14 cellular contexts compared by ENCODE assay signal in the genomic region with DNA sequence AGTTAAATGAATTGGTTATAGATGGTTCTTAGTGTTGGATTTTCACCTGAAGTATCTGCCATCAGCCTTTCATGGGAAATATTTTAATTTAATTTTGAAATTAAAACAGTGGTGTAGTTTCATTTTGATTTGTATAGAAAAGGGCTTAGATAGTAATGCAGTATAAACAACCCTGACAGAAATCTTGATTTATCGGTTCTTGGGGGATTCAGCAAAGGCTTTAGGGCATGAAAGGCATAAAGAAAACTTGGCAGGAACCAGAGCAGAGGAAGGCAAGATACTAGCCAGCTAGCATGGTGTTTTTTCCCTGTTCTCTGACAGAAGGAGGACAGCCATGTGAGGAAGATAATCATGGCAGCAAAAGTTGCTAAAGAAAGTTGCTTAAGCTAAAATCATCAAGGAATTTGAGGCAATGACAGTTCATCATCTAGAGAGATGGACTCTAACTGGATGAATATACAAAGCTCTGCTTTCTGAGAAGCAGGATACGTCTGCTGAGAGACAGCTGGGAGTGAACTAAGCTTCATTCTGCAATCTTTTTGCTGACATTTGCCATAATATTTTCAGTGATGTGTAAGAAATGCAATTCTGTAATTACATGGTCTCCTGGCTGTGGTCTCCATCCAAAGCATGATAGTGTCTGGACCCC.
DNase-seq lines count a peak whose midpoint lies in the region; ATAC-seq and TF ChIP-seq lines count a peak whose summit lies in the region.
"Had no signal": no experiment of that assay in that cellular context is flagged by ENCODE, and none has a peak within 500 bp of the region (broad histone marks: within the 10 kb centered on the region; RNA-seq: fewer than 3 reads in every experiment).

No MANE protein-coding gene starts in this region.

- H3K4me1 ChIP-seq in Panc1 (ENCODE audit: control insufficient read depth, insufficient read depth, low read length) (peaks cover 5% of the 10 kb centered on the region; the same call in 1 of the 2 replicates), hepatocyte (ENCODE audit: insufficient read depth) (peaks cover 15% of the 10 kb centered on the region)
- H3K4me1 ChIP-seq: Caco-2, SJCRH30 had no signal

- no peak overlapping the region for H3K4me3 ChIP-seq in Panc1 (ENCODE audit: low read depth in 2 of 2, low read length in 2 of 2)
- no peak overlapping the region for H3K4me3 ChIP-seq in hepatocyte
- H3K4me3 ChIP-seq: SJCRH30 had no signal

- ATAC-seq in Panc1: no peak
- no peak for ATAC-seq in stimulated activated effector memory CD8-positive, alpha-beta T cell treated with anti-CD3 and anti-CD28 coated beads, Interleukin-12 subunit alpha, Interleukin-12 subunit beta, amount 100 ng/mL, for 72 hours

- CTCF ChIA-PET in HEK293T (lab: Yijun Ruan, JAX) (no interaction called here), Panc1 (lab: Charles Lee) (no interaction called here)

- H3K27ac ChIP-seq in Panc1 (ENCODE audit: low read length) (peak overlapping the region; percentile 69), hepatocyte (no peak overlapping the region)
- H3K27ac ChIP-seq: SJCRH30 had no signal

- intact Hi-C loops in Panc1 (cut with micrococcal nuclease; ENCODE audit: unreplicated experiment): no loop called here

- no peaks in the 10 kb centered on the region for H3K36me3 Mint-ChIP-seq in stimulated activated effector memory CD8-positive, alpha-beta T cell treated with anti-CD3 and anti-CD28 coated beads, Interleukin-12 subunit alpha, Interleukin-12 subunit beta, amount 100 ng/mL, for 72 hours

- no peaks in the 10 kb centered on the region for H3K9me3 Mint-ChIP-seq in stimulated activated effector memory CD8-positive, alpha-beta T cell treated with anti-CD3 and anti-CD28 coated beads, Interleukin-12 subunit alpha, Interleukin-12 subunit beta, amount 100 ng/mL, for 72 hours

- no peaks in the 10 kb centered on the region for H4K20me1 ChIP-seq in hepatocyte (ENCODE audit: insufficient read depth, poor library complexity, severe bottlenecking)

- H3K4me1 Mint-ChIP-seq in stimulated activated effector memory CD8-positive, alpha-beta T cell treated with anti-CD3 and anti-CD28 coated beads, Interleukin-12 subunit alpha, Interleukin-12 subunit beta, amount 100 ng/mL, for 72 hours: peaks cover 25% of the 10 kb centered on the region

- DNase-seq in HEK293T (ENCODE audit: extremely low spot score): no peak
- no peak for DNase-seq in Panc1 (ENCODE audit: low read depth, low spot score)
- no peak for DNase-seq in hepatocyte (ENCODE audit: low spot score)
- DNase-seq in stimulated activated effector memory CD8-positive, alpha-beta T cell treated with anti-CD3 and anti-CD28 coated beads, Interleukin-12 subunit alpha, Interleukin-12 subunit beta, amount 100 ng/mL, for 72 hours (ENCODE audit: low spot score in 2 of 2): no peak
- no peak for DNase-seq in erythroblast (lab: John Stamatoyannopoulos, UW)
- no peak for DNase-seq in NCI-H1694 (lab: John Stamatoyannopoulos, UW)
- no peak for DNase-seq in stimulated activated CD4-positive, alpha-beta T cell treated with anti-CD3 and anti-CD28 coated beads, Interleukin-4, amount 100 ng/mL, for 24 hours
- DNase-seq: Caco-2, DMS53, HCEC 1CT, NCI-H774, RPMI8226, SW 1271 had no signal

- WGBS in hepatocyte (ENCODE audit: low lambda C conversion rate, missing lambda C conversion rate): 60% methylated on average over 2 of the region's 2 CpGs

- no peak for TF ChIP-seq POLR2A in erythroblast (IDR thresholded peaks at IDR 0.05; ENCODE audit: low read length)

- peak overlapping the region; percentile 11 for H3K4me3 Mint-ChIP-seq in stimulated activated effector memory CD8-positive, alpha-beta T cell treated with anti-CD3 and anti-CD28 coated beads, Interleukin-12 subunit alpha, Interleukin-12 subunit beta, amount 100 ng/mL, for 72 hours

- H2AFZ ChIP-seq in hepatocyte: no peak overlapping the region

- no peaks in the 10 kb centered on the region for H3K9me2 ChIP-seq in hepatocyte (replicated peaks; ENCODE audit: insufficient read depth)

- H3K4me2 ChIP-seq in hepatocyte: peak overlapping the region; percentile 34

- H3K27me3 ChIP-seq in Panc1 (ENCODE audit: control insufficient read depth, insufficient read depth, low read length): no peaks in the 10 kb centered on the region
- H3K27me3 ChIP-seq in hepatocyte: no peaks in the 10 kb centered on the region
- H3K27me3 ChIP-seq: SJCRH30 had no signal

- H3K9me3 ChIP-seq in Panc1 (ENCODE audit: control insufficient read depth, insufficient read depth, low read depth, low read length) (no peaks in the 10 kb centered on the region), hepatocyte (ENCODE audit: low read depth) (no peaks in the 10 kb centered on the region)
- H3K9me3 ChIP-seq: SJCRH30 had no signal

- TF ChIP-seq CTCF in Panc1 (IDR thresholded peaks at IDR 0.05) (no peak), hepatocyte (IDR thresholded peaks at IDR 0.05; ENCODE audit: poor library complexity) (no peak)

- BruUV-seq in Panc1 (replicated peaks; lab: Mats Ljungman, UMichigan): no TSS peak

- no peaks in the 10 kb centered on the region for H3K79me2 ChIP-seq in hepatocyte

- no peak overlapping the region for H3K27ac Mint-ChIP-seq in stimulated activated effector memory CD8-positive, alpha-beta T cell treated with anti-CD3 and anti-CD28 coated beads, Interleukin-12 subunit alpha, Interleukin-12 subunit beta, amount 100 ng/mL, for 72 hours

- H3K36me3 ChIP-seq in Panc1 (ENCODE audit: control insufficient read depth, insufficient read depth, low read length): no peaks in the 10 kb centered on the region
- no peaks in the 10 kb centered on the region for H3K36me3 ChIP-seq in hepatocyte (replicated peaks; ENCODE audit: insufficient read depth, low read depth)
- H3K36me3 ChIP-seq: SJCRH30 had no signal

- in situ Hi-C loops in Panc1 (cut with HindIII; ENCODE audit: low pct_unique_long_range_greater_than_20kb, low sequenced_read_pairs): no loop called here

- POLR2A ChIA-PET in HEK293T (lab: Yijun Ruan, JAX) (interaction anchor here (1.6 kb wide), 1 partner anchor 183 kb away, joined by 6 read pairs; no protein-coding TSS in a partner anchor), Panc1 (lab: Charles Lee) (no interaction called here)

TF ChIP-seq in HEK293T, 16 proteins besides CTCF, POLR2A, EP300 and RAD21:
- no peak for TF ChIP-seq FOXA1 (IDR thresholded peaks at IDR 0.05)
- peak; percentile 71 for TF ChIP-seq PKNOX1 (IDR thresholded peaks at IDR 0.05)
- no peak for TF ChIP-seq CTBP1 (IDR thresholded peaks at IDR 0.05; ENCODE audit: borderline replicate concordance)
